In the genomic region with DNA sequence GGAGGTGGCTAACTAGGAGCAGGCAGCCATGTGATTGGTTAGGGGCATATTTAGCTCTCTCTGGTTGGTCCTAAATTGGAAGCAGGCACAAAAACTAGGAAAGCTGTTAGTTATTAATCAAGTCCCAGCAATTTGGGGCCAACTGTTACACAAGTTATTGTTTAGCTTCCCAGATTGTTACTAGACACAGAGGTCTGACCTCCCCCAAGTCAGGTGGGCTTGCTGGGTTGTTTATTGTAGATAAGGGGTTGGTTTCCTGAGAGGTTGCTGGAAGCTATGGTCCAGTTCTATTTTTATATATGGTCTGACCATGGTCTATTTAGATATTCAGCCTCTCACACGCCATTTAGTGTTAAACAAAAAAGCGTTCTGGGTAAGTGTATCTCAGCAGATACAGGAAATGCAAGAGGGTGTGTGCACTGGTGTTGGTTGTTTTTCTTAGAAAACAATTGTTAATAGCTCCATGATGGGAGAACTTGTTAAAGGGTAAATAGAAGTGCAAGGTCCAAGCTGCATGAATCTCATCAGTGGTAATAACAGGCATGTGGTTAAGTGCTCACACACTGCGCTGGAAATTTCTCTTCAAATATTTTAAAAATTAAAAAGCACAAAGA, we compare ENCODE assay signal across 1 cellular context.
A peak's percentile ranks its signal among the peaks of the same experiment; 100 is the strongest.
TF ChIP-seq lines count a peak whose summit lies in the region.

No MANE protein-coding gene starts in this region.

TF ChIP-seq in HepG2, 621 proteins besides CTCF, POLR2A, EP300 and RAD21 (continued from another document):
- TF ChIP-seq AKNA (CRISPR knock-in tag; IDR thresholded peaks at IDR 0.05; ENCODE audit: borderline replicate concordance): no peak
- no peak for TF ChIP-seq NKX3-1 (CRISPR knock-in tag; IDR thresholded peaks at IDR 0.05)
- no peak for TF ChIP-seq SOX13 (IDR thresholded peaks at IDR 0.05)
- peak in 1 of 2 experiments; percentile 67; a peak in 2 of 4 replicates for TF ChIP-seq SOX13 (CRISPR knock-in tag; conservative IDR thresholded peaks at IDR 0.05 in 1 of 2, IDR thresholded peaks at IDR 0.05 in 1 of 2)
- TF ChIP-seq ISL2 (CRISPR knock-in tag; IDR thresholded peaks at IDR 0.05): no peak
- no peak for TF ChIP-seq KDM5A (IDR thresholded peaks at IDR 0.05; ENCODE audit: borderline replicate concordance, low read length)
- no peak for TF ChIP-seq ZNF768 (CRISPR knock-in tag; IDR thresholded peaks at IDR 0.05)
- TF ChIP-seq, protein P1, sequence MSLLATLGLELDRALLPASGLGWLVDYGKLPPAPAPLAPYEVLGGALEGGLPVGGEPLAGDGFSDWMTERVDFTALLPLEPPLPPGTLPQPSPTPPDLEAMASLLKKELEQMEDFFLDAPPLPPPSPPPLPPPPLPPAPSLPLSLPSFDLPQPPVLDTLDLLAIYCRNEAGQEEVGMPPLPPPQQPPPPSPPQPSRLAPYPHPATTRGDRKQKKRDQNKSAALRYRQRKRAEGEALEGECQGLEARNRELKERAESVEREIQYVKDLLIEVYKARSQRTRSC (CRISPR knock-in tag; IDR thresholded peaks at IDR 0.05; ENCODE audit: low read depth): no peak
- TF ChIP-seq, protein P2, sequence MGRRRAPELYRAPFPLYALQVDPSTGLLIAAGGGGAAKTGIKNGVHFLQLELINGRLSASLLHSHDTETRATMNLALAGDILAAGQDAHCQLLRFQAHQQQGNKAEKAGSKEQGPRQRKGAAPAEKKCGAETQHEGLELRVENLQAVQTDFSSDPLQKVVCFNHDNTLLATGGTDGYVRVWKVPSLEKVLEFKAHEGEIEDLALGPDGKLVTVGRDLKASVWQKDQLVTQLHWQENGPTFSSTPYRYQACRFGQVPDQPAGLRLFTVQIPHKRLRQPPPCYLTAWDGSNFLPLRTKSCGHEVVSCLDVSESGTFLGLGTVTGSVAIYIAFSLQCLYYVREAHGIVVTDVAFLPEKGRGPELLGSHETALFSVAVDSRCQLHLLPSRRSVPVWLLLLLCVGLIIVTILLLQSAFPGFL (CRISPR knock-in tag; IDR thresholded peaks at IDR 0.05): no peak
- TF ChIP-seq RARG (CRISPR knock-in tag; IDR thresholded peaks at IDR 0.05; ENCODE audit: low read depth): no peak
- TF ChIP-seq MYC (CRISPR knock-in tag; IDR thresholded peaks at IDR 0.05; ENCODE audit: borderline replicate concordance): no peak
- TF ChIP-seq LBX2 (CRISPR knock-in tag; IDR thresholded peaks at IDR 0.05; ENCODE audit: borderline replicate concordance): no peak
- no peak for TF ChIP-seq ZBTB39 (CRISPR knock-in tag; IDR thresholded peaks at IDR 0.05)
- no peak for TF ChIP-seq PITX1 (CRISPR knock-in tag; IDR thresholded peaks at IDR 0.05)
- no peak for TF ChIP-seq MYNN (CRISPR knock-in tag; IDR thresholded peaks at IDR 0.05; ENCODE audit: low read depth)
- TF ChIP-seq ZNF552 (CRISPR knock-in tag; IDR thresholded peaks at IDR 0.05; ENCODE audit: borderline replicate concordance): no peak
- no peak for TF ChIP-seq ZFP41 (CRISPR knock-in tag; IDR thresholded peaks at IDR 0.05; ENCODE audit: borderline replicate concordance)
- TF ChIP-seq ZNF333 (CRISPR knock-in tag; IDR thresholded peaks at IDR 0.05; ENCODE audit: borderline replicate concordance): no peak
- TF ChIP-seq SOX6 (IDR thresholded peaks at IDR 0.05): no peak
- TF ChIP-seq SOX6 (CRISPR knock-in tag; IDR thresholded peaks at IDR 0.05): peak; percentile 83
- no peak for TF ChIP-seq ZNF772 (CRISPR knock-in tag; IDR thresholded peaks at IDR 0.05)
- 0 out of 2 replicates have a peak, but pooled peaks have one; percentile 31 for TF ChIP-seq NFYC (CRISPR knock-in tag; IDR thresholded peaks at IDR 0.05)
- no peak for TF ChIP-seq PAWR (CRISPR knock-in tag; IDR thresholded peaks at IDR 0.05; ENCODE audit: borderline replicate concordance)
- no peak for TF ChIP-seq ZSCAN21 (CRISPR knock-in tag; IDR thresholded peaks at IDR 0.05; ENCODE audit: borderline replicate concordance)
- no peak for TF ChIP-seq YEATS4 (CRISPR knock-in tag; IDR thresholded peaks at IDR 0.05; ENCODE audit: borderline replicate concordance)
- TF ChIP-seq ZFP82 (CRISPR knock-in tag; IDR thresholded peaks at IDR 0.05; ENCODE audit: borderline replicate concordance): no peak
- 0 out of 2 replicates have a peak, but pooled peaks have one; percentile 17 for TF ChIP-seq ARID5B (CRISPR knock-in tag; IDR thresholded peaks at IDR 0.05)
- TF ChIP-seq BCL6 (CRISPR knock-in tag; IDR thresholded peaks at IDR 0.05): no peak
- no peak for TF ChIP-seq RBM22 (optimal IDR thresholded peaks at IDR 0.05; ENCODE audit: low read length)
- no peak for TF ChIP-seq ADNP (CRISPR knock-in tag; IDR thresholded peaks at IDR 0.05)
- no peak for TF ChIP-seq ZC3H4 (CRISPR knock-in tag; IDR thresholded peaks at IDR 0.05; ENCODE audit: borderline replicate concordance)
- TF ChIP-seq ZNF773 (CRISPR knock-in tag; IDR thresholded peaks at IDR 0.05; ENCODE audit: borderline replicate concordance): no peak
- no peak for TF ChIP-seq SP4 (CRISPR knock-in tag; IDR thresholded peaks at IDR 0.05)
- TF ChIP-seq FOXK1 (CRISPR knock-in tag; IDR thresholded peaks at IDR 0.05; ENCODE audit: borderline replicate concordance, low read depth): 0 out of 2 replicates have a peak, but pooled peaks have one; percentile 16
- TF ChIP-seq ZNF558 (CRISPR knock-in tag; IDR thresholded peaks at IDR 0.05; ENCODE audit: borderline replicate concordance): no peak
- TF ChIP-seq SOX5 (CRISPR knock-in tag; IDR thresholded peaks at IDR 0.05; ENCODE audit: borderline replicate concordance): peak; percentile 61; the same call in 1 of the 2 replicates
- no peak for TF ChIP-seq ONECUT2 (CRISPR knock-in tag; IDR thresholded peaks at IDR 0.05)
- TF ChIP-seq CCDC6 (CRISPR knock-in tag; IDR thresholded peaks at IDR 0.05): no peak
- no peak for TF ChIP-seq ZNF747 (CRISPR knock-in tag; IDR thresholded peaks at IDR 0.05; ENCODE audit: borderline replicate concordance)
- TF ChIP-seq REST (IDR thresholded peaks at IDR 0.05; ENCODE audit: borderline replicate concordance in 1 of 2, low read depth in 1 of 2, low read length in 2 of 2): no peak
- no peak for TF ChIP-seq NRL (CRISPR knock-in tag; IDR thresholded peaks at IDR 0.05; ENCODE audit: borderline replicate concordance)
- no peak for TF ChIP-seq ZMYM3 (CRISPR knock-in tag; IDR thresholded peaks at IDR 0.05)
TF ChIP-seq in HepG2: peak in this region for 11.
